In the genomic region with DNA sequence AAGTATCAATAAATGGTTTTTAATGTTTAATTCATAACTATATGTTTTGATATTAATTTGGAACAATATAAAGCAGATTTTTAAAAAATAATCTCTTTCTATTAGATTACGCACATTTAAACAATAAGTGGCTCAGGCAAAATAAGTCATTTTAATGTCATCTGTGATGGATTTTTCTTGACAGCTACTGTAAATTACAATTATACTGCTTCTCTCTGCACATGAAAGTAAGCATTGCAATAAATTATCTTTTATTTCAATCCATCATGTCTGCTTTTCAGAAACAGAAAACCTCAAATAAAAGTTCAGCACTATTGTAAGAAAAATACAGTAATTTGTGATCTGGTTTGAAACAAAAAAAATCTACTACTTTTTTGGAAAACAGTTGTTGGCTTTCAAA, we compare ENCODE assay signal across 2 cellular contexts.
TF ChIP-seq lines count a peak whose summit lies in the region.

No MANE protein-coding gene starts in this region.

TF ChIP-seq in HEK293T, 16 proteins besides CTCF, POLR2A, EP300 and RAD21:
- TF ChIP-seq FOXK2 (IDR thresholded peaks at IDR 0.05), result no peak
- TF ChIP-seq HDGF (IDR thresholded peaks at IDR 0.05; ENCODE audit: borderline replicate concordance), result no peak
- TF ChIP-seq LEF1 (IDR thresholded peaks at IDR 0.05; ENCODE audit: borderline replicate concordance), result 0 out of 2 replicates have a peak, but pooled peaks have one; percentile 69
- no peak for TF ChIP-seq BHLHE40 (IDR thresholded peaks at IDR 0.05; ENCODE audit: borderline replicate concordance)
- TF ChIP-seq CTBP1 (IDR thresholded peaks at IDR 0.05; ENCODE audit: borderline replicate concordance), result peak; percentile 44; the same call in 1 of the 2 replicates
- TF ChIP-seq L3MBTL2 (conservative IDR thresholded peaks at IDR 0.05), result no peak
- no peak for TF ChIP-seq ZNF384 (IDR thresholded peaks at IDR 0.05)
- no peak for TF ChIP-seq FOXM1 (IDR thresholded peaks at IDR 0.05; ENCODE audit: borderline replicate concordance)
- TF ChIP-seq, protein P1, sequence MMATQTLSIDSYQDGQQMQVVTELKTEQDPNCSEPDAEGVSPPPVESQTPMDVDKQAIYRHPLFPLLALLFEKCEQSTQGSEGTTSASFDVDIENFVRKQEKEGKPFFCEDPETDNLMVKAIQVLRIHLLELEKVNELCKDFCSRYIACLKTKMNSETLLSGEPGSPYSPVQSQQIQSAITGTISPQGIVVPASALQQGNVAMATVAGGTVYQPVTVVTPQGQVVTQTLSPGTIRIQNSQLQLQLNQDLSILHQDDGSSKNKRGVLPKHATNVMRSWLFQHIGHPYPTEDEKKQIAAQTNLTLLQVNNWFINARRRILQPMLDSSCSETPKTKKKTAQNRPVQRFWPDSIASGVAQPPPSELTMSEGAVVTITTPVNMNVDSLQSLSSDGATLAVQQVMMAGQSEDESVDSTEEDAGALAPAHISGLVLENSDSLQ (IDR thresholded peaks at IDR 0.05), result peak; percentile 93

TF ChIP-seq in K562, 482 proteins besides CTCF, POLR2A, EP300 and RAD21:
- TF ChIP-seq SMARCB1 (IDR thresholded peaks at IDR 0.05; ENCODE audit: insufficient read length, low read depth) (no peak), MEIS2 (IDR thresholded peaks at IDR 0.05; ENCODE audit: partially characterized antibody) (peak; percentile 19), RBM39 (optimal IDR thresholded peaks at IDR 0.05; ENCODE audit: low read depth, low read length) (no peak)
